ENCODE assay signal across 11 cellular contexts in genomic region chr10:79435271-79436065, GRCh38. TPM values are rescaled to one million over a fixed set of nuclear protein-coding genes. Genes with fewer than 3 reads are reported as not detected.
A peak's percentile ranks its signal among the peaks of the same experiment; 100 is the strongest.
DNase-seq lines count a peak whose midpoint lies in the region; ATAC-seq, FAIRE-seq and TF ChIP-seq lines count a peak whose summit lies in the region.
"Had no signal": no experiment of that assay in that cellular context is flagged by ENCODE, and none has a peak within 500 bp of the region (broad histone marks: within the 10 kb centered on the region; RNA-seq: fewer than 3 reads in every experiment).

No MANE protein-coding gene starts in this region.

- intact Hi-C loops in activated T-helper 2 cell treated with anti-CD3 and anti-CD28 coated beads, Interferon-gamma antibody, Interleukin-2, Interleukin-4, amounts not matched to agents 10 μg/mL and 5 μg/mL and 100 μg/mL, durations not matched to agents 14 hours and 24 hours and 36 hours (cut with micrococcal nuclease), result no loop called here
- intact Hi-C loops in pancreas (cut with DNase I), result no loop called here
- intact Hi-C loops in activated CD4-positive, alpha-beta memory T cell treated with anti-CD3 and anti-CD28 coated beads for 36 hours (cut with micrococcal nuclease), result no loop called here

- H3K27me3 ChIP-seq in cardiac muscle cell (no peaks in the 10 kb centered on the region), pancreas (no peaks in the 10 kb centered on the region)

- H3K36me3 ChIP-seq in cardiac muscle cell, result peaks cover 3% of the 10 kb centered on the region
- H3K36me3 ChIP-seq in pancreas, result no peaks in the 10 kb centered on the region
- H3K36me3 ChIP-seq: HAP-1 had no signal

- H3K4me1 ChIP-seq in cardiac muscle cell (ENCODE audit: low read depth) (peaks cover 79% of the 10 kb centered on the region), pancreas (no peaks in the 10 kb centered on the region)
- H3K4me1 ChIP-seq: HAP-1 had no signal

- peaks cover 16% of the 10 kb centered on the region for H3K4me1 Mint-ChIP-seq in activated T-helper 2 cell treated with anti-CD3 and anti-CD28 coated beads, Interferon-gamma antibody, Interleukin-2, Interleukin-4, amounts not matched to agents 10 μg/mL and 5 μg/mL and 100 μg/mL, durations not matched to agents 14 hours and 24 hours and 36 hours (ENCODE audit: low read depth)
- peaks cover 13% of the 10 kb centered on the region for H3K4me1 Mint-ChIP-seq in activated CD4-positive, alpha-beta memory T cell treated with anti-CD3 and anti-CD28 coated beads for 36 hours (ENCODE audit: low read depth)
- H3K4me1 Mint-ChIP-seq in progenitor cell of endocrine pancreas (ENCODE audit: low read depth), result peaks cover 5% of the 10 kb centered on the region
- H3K4me1 Mint-ChIP-seq: immature natural killer cell had no signal

- H3K27ac ChIP-seq in cardiac muscle cell (peak overlapping the region; percentile 96), pancreas (peak overlapping the region in 2 of 4 donors; percentile 23 to 26)

- H3K27ac Mint-ChIP-seq in activated T-helper 2 cell treated with anti-CD3 and anti-CD28 coated beads, Interferon-gamma antibody, Interleukin-2, Interleukin-4, amounts not matched to agents 10 μg/mL and 5 μg/mL and 100 μg/mL, durations not matched to agents 14 hours and 24 hours and 36 hours, result peak overlapping the region; percentile 17
- H3K27ac Mint-ChIP-seq in activated CD4-positive, alpha-beta memory T cell treated with anti-CD3 and anti-CD28 coated beads for 36 hours, result no peak overlapping the region
- no peak overlapping the region for H3K27ac Mint-ChIP-seq in progenitor cell of endocrine pancreas
- H3K27ac Mint-ChIP-seq: immature natural killer cell had no signal

- no peak for FAIRE-seq in pancreas (lab: Jason Lieb, UNC)

- peak; percentile 27 for DNase-seq in AG10803 (ENCODE audit: low read depth)
- no peak for DNase-seq in activated T-helper 2 cell treated with anti-CD3 and anti-CD28 coated beads, Interferon-gamma antibody, Interleukin-2, Interleukin-4, amounts not matched to agents 10 μg/mL and 5 μg/mL and 100 μg/mL, durations not matched to agents 14 hours and 24 hours and 36 hours (ENCODE audit: low spot score)
- DNase-seq in cardiac muscle cell (ENCODE audit: low read depth in 1 of 2, low spot score in 1 of 2), result peak; percentile 48 to 76
- DNase-seq in pancreas, result peak in 1 of 6 donors; percentile 48
- DNase-seq in activated CD4-positive, alpha-beta memory T cell treated with anti-CD3 and anti-CD28 coated beads for 36 hours, result no peak
- DNase-seq in NOMO-1 (lab: John Stamatoyannopoulos, UW; ENCODE audit: unreplicated experiment in 2 of 2), result no peak
- no peak for DNase-seq in progenitor cell of endocrine pancreas (ENCODE audit: low spot score, unreplicated experiment)
- DNase-seq: immature natural killer cell; stimulated activated CD4-positive, alpha-beta T cell treated with anti-CD3 and anti-CD28 coated beads, Interleukin-4, amount 100 ng/mL, for 24 hours had no signal

- POLR2A ChIA-PET in activated CD4-positive, alpha-beta memory T cell treated with anti-CD3 and anti-CD28 coated beads for 36 hours (lab: Charles Lee), result interaction anchor here (2.2 kb wide), 1 partner anchor 10 kb away, joined by 11 read pairs; the partner anchor contains the start of gene ZCCHC24

- no peaks in the 10 kb centered on the region for H3K9me3 Mint-ChIP-seq in activated T-helper 2 cell treated with anti-CD3 and anti-CD28 coated beads, Interferon-gamma antibody, Interleukin-2, Interleukin-4, amounts not matched to agents 10 μg/mL and 5 μg/mL and 100 μg/mL, durations not matched to agents 14 hours and 24 hours and 36 hours
- H3K9me3 Mint-ChIP-seq in activated CD4-positive, alpha-beta memory T cell treated with anti-CD3 and anti-CD28 coated beads for 36 hours, result no peaks in the 10 kb centered on the region
- no peaks in the 10 kb centered on the region for H3K9me3 Mint-ChIP-seq in progenitor cell of endocrine pancreas (ENCODE audit: low read depth)
- H3K9me3 Mint-ChIP-seq: immature natural killer cell had no signal

- H3K4me3 ChIP-seq in AG10803 (ENCODE audit: low read length) (peak overlapping the region; percentile 20), cardiac muscle cell (no peak overlapping the region), pancreas (no peak overlapping the region)
- H3K4me3 ChIP-seq: HAP-1 had no signal

- ATAC-seq in pancreas, result peak in 3 of 4 donors; percentile 30 to 49 (median 32)
- no peak for ATAC-seq in HG03139 (IDR thresholded peaks at IDR 0.05; ENCODE audit: unreplicated experiment)

- no peaks in the 10 kb centered on the region for H3K36me3 Mint-ChIP-seq in activated T-helper 2 cell treated with anti-CD3 and anti-CD28 coated beads, Interferon-gamma antibody, Interleukin-2, Interleukin-4, amounts not matched to agents 10 μg/mL and 5 μg/mL and 100 μg/mL, durations not matched to agents 14 hours and 24 hours and 36 hours (ENCODE audit: low read depth)
- no peaks in the 10 kb centered on the region for H3K36me3 Mint-ChIP-seq in activated CD4-positive, alpha-beta memory T cell treated with anti-CD3 and anti-CD28 coated beads for 36 hours
- no peaks in the 10 kb centered on the region for H3K36me3 Mint-ChIP-seq in progenitor cell of endocrine pancreas (ENCODE audit: insufficient read depth)

- H3K4me3 Mint-ChIP-seq in activated T-helper 2 cell treated with anti-CD3 and anti-CD28 coated beads, Interferon-gamma antibody, Interleukin-2, Interleukin-4, amounts not matched to agents 10 μg/mL and 5 μg/mL and 100 μg/mL, durations not matched to agents 14 hours and 24 hours and 36 hours (ENCODE audit: low read depth), result no peak overlapping the region
- no peak overlapping the region for H3K4me3 Mint-ChIP-seq in activated CD4-positive, alpha-beta memory T cell treated with anti-CD3 and anti-CD28 coated beads for 36 hours
- H3K4me3 Mint-ChIP-seq in progenitor cell of endocrine pancreas (ENCODE audit: low read depth), result no peak overlapping the region
- H3K4me3 Mint-ChIP-seq: immature natural killer cell had no signal

- H3K27me3 Mint-ChIP-seq in activated T-helper 2 cell treated with anti-CD3 and anti-CD28 coated beads, Interferon-gamma antibody, Interleukin-2, Interleukin-4, amounts not matched to agents 10 μg/mL and 5 μg/mL and 100 μg/mL, durations not matched to agents 14 hours and 24 hours and 36 hours (ENCODE audit: low read depth), result peaks cover 21% of the 10 kb centered on the region
- H3K27me3 Mint-ChIP-seq in activated CD4-positive, alpha-beta memory T cell treated with anti-CD3 and anti-CD28 coated beads for 36 hours, result no peaks in the 10 kb centered on the region
- H3K27me3 Mint-ChIP-seq in progenitor cell of endocrine pancreas, result peaks cover 24% of the 10 kb centered on the region

- TF ChIP-seq CTCF in AG10803 (conservative IDR thresholded peaks at IDR 0.05; ENCODE audit: low read length) (no peak), cardiac muscle cell (IDR thresholded peaks at IDR 0.05; ENCODE audit: low read depth, low read length) (no peak), pancreas (IDR thresholded peaks at IDR 0.05) (no peak), progenitor cell of endocrine pancreas (IDR thresholded peaks at IDR 0.05; ENCODE audit: unreplicated experiment) (no peak)

- WGBS in pancreas, 2 donors, result 80 to 85% methylated on average over 15 of the region's 15 CpGs

- H3K9me3 ChIP-seq in cardiac muscle cell (ENCODE audit: low read depth) (no peaks in the 10 kb centered on the region), pancreas (no peaks in the 10 kb centered on the region)
- H3K9me3 ChIP-seq: HAP-1 had no signal

- CTCF ChIA-PET in activated CD4-positive, alpha-beta memory T cell treated with anti-CD3 and anti-CD28 coated beads for 36 hours (lab: Charles Lee), result interaction anchor here (1.3 to 1.9 kb wide), 2 partner anchors 51 to 61 kb away, joined by 4 to 5 read pairs; no protein-coding TSS in a partner anchor

RNA-seq across cellular contexts. Expression of gene ZCCHC24, which starts 10.0 kb away (rescaled TPM):
- 2.1 and 2.6 TPM in 2 replicates for total RNA-seq in activated T-helper 2 cell treated with anti-CD3 and anti-CD28 coated beads, Interferon-gamma antibody, Interleukin-2, Interleukin-4, amounts not matched to agents 10 μg/mL and 5 μg/mL and 100 μg/mL, durations not matched to agents 14 hours and 24 hours and 36 hours
- total RNA-seq in cardiac muscle cell (56.5 and 58.0 TPM in 2 replicates), pancreas (10 to 100 TPM in 1 of 6 donors, 1 to 10 TPM in 5; 3.5 to 13.2 (median 6.9) TPM), progenitor cell of endocrine pancreas (1.3 and 1.6 TPM in 2 replicates)
- polyA plus RNA-seq in cardiac muscle cell (65.4 and 81.5 TPM in 2 replicates), pancreas (10 to 100 TPM in 1 of 2 donors, 1 to 10 TPM in 1; 6.6 to 10.4 TPM)
- under 1 TPM; 0.77 to 1.00 TPM for total RNA-seq in activated CD4-positive, alpha-beta memory T cell treated with anti-CD3 and anti-CD28 coated beads for 36 hours

Comparison
In these comparisons a context has a peak if more than half of its experiments do, and no peak if none do; other contexts are left out.
1. DNase-seq: peak in AG10803 (single experiment) and cardiac muscle cell (2 of 2); none in activated T-helper 2 cell treated with anti-CD3 and anti-CD28 coated beads, Interferon-gamma antibody, Interleukin-2, Interleukin-4, amounts not matched to agents 10 μg/mL and 5 μg/mL and 100 μg/mL, durations not matched to agents 14 hours and 24 hours and 36 hours (single experiment), activated CD4-positive, alpha-beta memory T cell treated with anti-CD3 and anti-CD28 coated beads for 36 hours (single experiment), NOMO-1 (0 of 2) and progenitor cell of endocrine pancreas (single experiment).